In the genomic region with DNA sequence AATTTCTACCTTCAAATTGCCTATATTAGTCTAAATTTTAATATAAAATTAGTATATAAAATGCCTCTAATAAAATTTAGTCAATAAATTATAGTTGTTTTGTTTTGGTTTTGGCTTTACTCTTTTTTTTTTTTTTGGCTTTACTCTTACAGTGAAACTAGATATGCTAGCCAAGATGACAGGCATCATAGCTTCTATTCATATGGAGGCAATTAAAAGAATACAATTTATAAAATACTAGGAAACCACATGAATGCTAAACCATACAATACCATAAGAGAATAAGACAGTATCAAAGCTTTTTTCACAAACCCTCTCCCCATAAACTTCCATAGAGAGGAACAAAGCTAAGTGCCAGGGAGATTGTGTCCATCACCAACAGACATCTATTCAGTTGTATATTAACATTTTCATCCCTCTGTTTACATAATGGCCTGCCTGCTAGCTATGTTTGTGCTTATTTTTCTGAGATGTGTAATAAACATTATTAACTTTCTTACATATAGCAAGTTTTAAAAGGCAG, we compare ENCODE assay signal across 18 cellular contexts.
DNase-seq lines count a peak whose midpoint lies in the region; ATAC-seq and TF ChIP-seq lines count a peak whose summit lies in the region.
"Had no signal": no experiment of that assay in that cellular context is flagged by ENCODE, and none has a peak within 500 bp of the region (broad histone marks: within the 10 kb centered on the region; RNA-seq: fewer than 3 reads in every experiment).

No MANE protein-coding gene starts in this region.

- H3K27ac ChIP-seq in Panc1 (ENCODE audit: low read length) (peak overlapping the region; percentile 67; the same call in 1 of the 2 replicates), fibroblast of lung (ENCODE audit: insufficient read depth, low read length) (no peak overlapping the region), heart left ventricle (no peak overlapping the region), substantia nigra (ENCODE audit: low read depth, low read length, poor library complexity, severe bottlenecking) (no peak overlapping the region)
- H3K27ac ChIP-seq: esophagus muscularis mucosa, thyroid gland had no signal

- intact Hi-C loops in Panc1 (cut with micrococcal nuclease; ENCODE audit: unreplicated experiment), result no loop called here
- intact Hi-C loops in heart left ventricle (cut with DNase I), result no loop called here

- peaks cover 6% of the 10 kb centered on the region; the same call in 1 of the 2 replicates for H3K4me1 ChIP-seq in Panc1 (ENCODE audit: control insufficient read depth, insufficient read depth, low read length)
- H3K4me1 ChIP-seq in fibroblast of lung (ENCODE audit: control insufficient read depth, extremely low read depth, insufficient read depth, low read length), result peaks cover 7% of the 10 kb centered on the region
- H3K4me1 ChIP-seq in heart left ventricle, result peaks cover 0 to 24% (median 15%) of the 10 kb centered on the region in 12 donors

- H3K9me3 ChIP-seq in Panc1 (ENCODE audit: control insufficient read depth, insufficient read depth, low read depth, low read length) (no peaks in the 10 kb centered on the region; the same call in 1 of the 2 replicates), fibroblast of lung (ENCODE audit: control insufficient read depth, insufficient read depth, low read depth, low read length) (no peaks in the 10 kb centered on the region), heart left ventricle (peaks cover 0 to 4% (median 0%) of the 10 kb centered on the region in 12 donors)
- H3K9me3 ChIP-seq: esophagus muscularis mucosa, thyroid gland had no signal

- TF ChIP-seq CTCF in Panc1 (IDR thresholded peaks at IDR 0.05) (no peak), fibroblast of lung (conservative IDR thresholded peaks at IDR 0.05 in 1 of 2, IDR thresholded peaks at IDR 0.05 in 1 of 2; ENCODE audit: low read depth in 1 of 2, low read length in 2 of 2) (no peak), heart left ventricle (IDR thresholded peaks at IDR 0.05) (no peak)

- no peaks in the 10 kb centered on the region for H4K20me1 ChIP-seq in fibroblast of lung (ENCODE audit: control insufficient read depth, extremely low read depth, insufficient read depth, low read length)

- H3K4me3 ChIP-seq in Panc1 (ENCODE audit: low read depth in 2 of 2, low read length in 2 of 2), result no peak overlapping the region
- no peak overlapping the region for H3K4me3 ChIP-seq in fibroblast of lung (replicated peaks in 1 of 4; ENCODE audit: control extremely low read depth in 1 of 4, insufficient read depth in 1 of 4, low read depth in 3 of 4, low read length in 4 of 4)
- no peak overlapping the region for H3K4me3 ChIP-seq in heart left ventricle
- H3K4me3 ChIP-seq: esophagus muscularis mucosa, thyroid gland had no signal

- DNase-seq in NCI-H748 (lab: John Stamatoyannopoulos, UW; ENCODE audit: unreplicated experiment) (peak; percentile 23), NCI-H748 treated with DMSO at 0.1 percent for 48 hours (lab: John Stamatoyannopoulos, UW) (no peak), Panc1 (ENCODE audit: low read depth, low spot score) (no peak), fibroblast of lung (ENCODE audit: low read depth in 2 of 2) (peak; percentile 39 to 51), heart left ventricle (no peak), substantia nigra (lab: John Stamatoyannopoulos, UW) (no peak)
- no peak for DNase-seq in stimulated activated CD8-positive, alpha-beta memory T cell treated with anti-CD3 and anti-CD28 coated beads, Interleukin-4, amount 100 ng/mL, for 48 hours
- DNase-seq: activated CD8-positive, alpha-beta memory T cell treated with anti-CD3 and anti-CD28 coated beads for 24 hours; cortex of kidney; H7; left ventricle myocardium superior; natural killer cell; right cardiac atrium; stimulated activated CD4-positive, alpha-beta T cell treated with anti-CD3 and anti-CD28 coated beads, Interleukin-2, amount 100 ng/mL, for 48 hours; thyroid gland had no signal

- POLR2A ChIA-PET in Panc1 (lab: Charles Lee), result no interaction called here

- CTCF ChIA-PET in Panc1 (lab: Charles Lee), result no interaction called here

- H2AFZ ChIP-seq in fibroblast of lung (ENCODE audit: low read length), result no peak overlapping the region

- H3K36me3 ChIP-seq in Panc1 (ENCODE audit: control insufficient read depth, insufficient read depth, low read length) (no peaks in the 10 kb centered on the region), fibroblast of lung (ENCODE audit: control insufficient read depth, insufficient read depth, low read length) (no peaks in the 10 kb centered on the region), heart left ventricle (no peaks in the 10 kb centered on the region)
- H3K36me3 ChIP-seq: esophagus muscularis mucosa, thyroid gland had no signal

- no peak overlapping the region for H3K9ac ChIP-seq in fibroblast of lung (ENCODE audit: insufficient read depth, low read length)

- ATAC-seq in Panc1 (no peak), heart left ventricle (no peak), GM21619 (IDR thresholded peaks at IDR 0.05; ENCODE audit: unreplicated experiment) (no peak)
- ATAC-seq: HepG2, natural killer cell had no signal

- no peak overlapping the region for H3K4me2 ChIP-seq in fibroblast of lung (ENCODE audit: extremely low read depth, insufficient read depth, low read length)

- no peak for TF ChIP-seq POLR2A in heart left ventricle (IDR thresholded peaks at IDR 0.05)

- BruUV-seq in Panc1 (replicated peaks; lab: Mats Ljungman, UMichigan), result no TSS peak

- no peaks in the 10 kb centered on the region for H3K79me2 ChIP-seq in fibroblast of lung (ENCODE audit: control insufficient read depth, insufficient read depth, low read length)

- in situ Hi-C loops in Panc1 (cut with HindIII; ENCODE audit: low pct_unique_long_range_greater_than_20kb, low sequenced_read_pairs), result no loop called here

- no peaks in the 10 kb centered on the region for H3K27me3 ChIP-seq in Panc1 (ENCODE audit: control insufficient read depth, insufficient read depth, low read length)
- H3K27me3 ChIP-seq in fibroblast of lung (ENCODE audit: control insufficient read depth, insufficient read depth, low read length), result no peaks in the 10 kb centered on the region
- H3K27me3 ChIP-seq in heart left ventricle, result no peaks in the 10 kb centered on the region
- H3K27me3 ChIP-seq: esophagus muscularis mucosa, thyroid gland had no signal

Comparison
In these comparisons a context has a peak if more than half of its experiments do, and no peak if none do; other contexts are left out.
1. DNase-seq: peak in NCI-H748 (single experiment) and fibroblast of lung (2 of 2); none in NCI-H748 treated with DMSO at 0.1 percent for 48 hours (single experiment), Panc1 (single experiment), heart left ventricle (0 of 5), substantia nigra (0 of 49) and stimulated activated CD8-positive, alpha-beta memory T cell treated with anti-CD3 and anti-CD28 coated beads, Interleukin-4, amount 100 ng/mL, for 48 hours (single experiment).